36 cellular contexts compared by ENCODE assay signal in the genomic region with DNA sequence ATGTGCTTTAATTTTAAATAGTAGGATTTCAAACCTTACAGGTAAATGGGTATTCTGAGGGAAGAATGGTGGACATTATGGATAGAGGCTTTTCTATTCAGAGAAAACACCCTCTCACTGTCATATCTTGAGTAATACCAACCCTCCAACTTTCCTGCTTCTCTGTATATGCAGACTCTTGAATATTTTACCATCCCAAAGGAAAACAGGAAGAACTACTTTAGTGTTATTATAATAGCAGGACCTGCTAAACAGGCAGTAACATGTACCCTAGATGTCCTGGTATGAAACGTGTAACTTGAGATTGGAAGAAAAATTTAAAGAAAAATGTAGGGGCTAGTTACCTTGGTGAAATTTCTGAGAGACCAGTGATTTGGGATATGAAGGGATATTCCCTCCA.
"Had no signal": no experiment of that assay in that cellular context is flagged by ENCODE, and none has a peak within 500 bp of the region (broad histone marks: within the 10 kb centered on the region; RNA-seq: fewer than 3 reads in every experiment).

No MANE protein-coding gene starts in this region.

- H3K36me3 ChIP-seq: ascending aorta, WERI-Rb-1 had no signal

- ATAC-seq: activated CD4-positive, alpha-beta T cell treated with anti-CD3 and anti-CD28 coated beads for 36 hours; activated CD4-positive, CD25-positive, alpha-beta regulatory T cell treated with anti-CD3 and anti-CD28 coated beads, Interleukin-2, amount 50 U/mL, for 24 hours; activated CD8-positive, alpha-beta memory T cell treated with anti-CD3 and anti-CD28 coated beads, Interleukin-2, amount 10 ng/mL, durations not matched to agents 7 days and 5 days; activated CD8-positive, alpha-beta T cell treated with anti-CD3 and anti-CD28 coated beads, Interleukin-2, amount 10 ng/mL, durations not matched to agents 7 days and 5 days; activated naive CD8-positive, alpha-beta T cell treated with anti-CD3 and anti-CD28 coated beads, Interleukin-2, amount 50 U/mL, for 24 hours had no signal

- H3K4me3 ChIP-seq: ascending aorta had no signal

- H3K4me1 ChIP-seq: ascending aorta had no signal

- H3K27me3 Mint-ChIP-seq: activated CD4-positive, alpha-beta memory T cell treated with anti-CD3 and anti-CD28 coated beads, Interleukin-2, amount 10 ng/mL, durations not matched to agents 7 days and 5 days; activated CD4-positive, alpha-beta T cell treated with anti-CD3 and anti-CD28 coated beads for 36 hours; activated CD4-positive, alpha-beta T cell treated with anti-CD3 and anti-CD28 coated beads, Interleukin-2, amount 10 ng/mL, durations not matched to agents 7 days and 5 days; activated CD8-positive, alpha-beta memory T cell treated with anti-CD3 and anti-CD28 coated beads, Interleukin-2, amount 10 ng/mL, durations not matched to agents 7 days and 5 days; activated naive CD4-positive, alpha-beta T cell treated with anti-CD3 and anti-CD28 coated beads, Interleukin-2, amount 10 ng/mL, durations not matched to agents 7 days and 5 days; activated naive CD4-positive, alpha-beta T cell treated with anti-CD3 and anti-CD28 coated beads, Interleukin-2, amount 50 U/mL, for 24 hours; activated naive CD8-positive, alpha-beta T cell treated with anti-CD3 and anti-CD28 coated beads, Interleukin-2, amount 10 ng/mL, durations not matched to agents 7 days and 5 days; activated naive CD8-positive, alpha-beta T cell treated with anti-CD3 and anti-CD28 coated beads, Interleukin-2, amount 50 U/mL, for 24 hours; activated T-cell treated with anti-CD3 and anti-CD28 coated beads, Interleukin-2, amount 50 U/mL, for 24 hours had no signal

- H3K36me3 Mint-ChIP-seq: activated CD8-positive, alpha-beta memory T cell treated with anti-CD3 and anti-CD28 coated beads, Interleukin-2, amount 10 ng/mL, durations not matched to agents 7 days and 5 days; activated naive CD4-positive, alpha-beta T cell treated with anti-CD3 and anti-CD28 coated beads, Interleukin-2, amount 10 ng/mL, durations not matched to agents 7 days and 5 days; activated naive CD4-positive, alpha-beta T cell treated with anti-CD3 and anti-CD28 coated beads, Interleukin-2, amount 50 U/mL, for 24 hours; activated naive CD8-positive, alpha-beta T cell; activated naive CD8-positive, alpha-beta T cell treated with anti-CD3 and anti-CD28 coated beads, Interleukin-2, amount 10 ng/mL, durations not matched to agents 7 days and 5 days; brain had no signal

- H3K4me1 Mint-ChIP-seq: activated CD4-positive, alpha-beta memory T cell treated with anti-CD3 and anti-CD28 coated beads, Interleukin-2, amount 10 ng/mL, durations not matched to agents 7 days and 5 days; activated CD4-positive, alpha-beta T cell treated with anti-CD3 and anti-CD28 coated beads for 36 hours; activated CD4-positive, alpha-beta T cell treated with anti-CD3 and anti-CD28 coated beads, Interleukin-2, amount 10 ng/mL, durations not matched to agents 7 days and 5 days; activated CD8-positive, alpha-beta memory T cell treated with anti-CD3 and anti-CD28 coated beads, Interleukin-2, amount 10 ng/mL, durations not matched to agents 7 days and 5 days; activated naive CD4-positive, alpha-beta T cell treated with anti-CD3 and anti-CD28 coated beads, Interleukin-2, amount 10 ng/mL, durations not matched to agents 7 days and 5 days; activated naive CD4-positive, alpha-beta T cell treated with anti-CD3 and anti-CD28 coated beads, Interleukin-2, amount 50 U/mL, for 24 hours; activated naive CD8-positive, alpha-beta T cell treated with anti-CD3 and anti-CD28 coated beads, Interleukin-2, amount 10 ng/mL, durations not matched to agents 7 days and 5 days; activated naive CD8-positive, alpha-beta T cell treated with anti-CD3 and anti-CD28 coated beads, Interleukin-2, amount 50 U/mL, for 24 hours had no signal

- H3K9me3 ChIP-seq: ascending aorta had no signal

- H3K27me3 ChIP-seq: ascending aorta had no signal

- FAIRE-seq: TTC549 had no signal

- H3K27ac ChIP-seq: ascending aorta, WERI-Rb-1 had no signal

- H3K9me3 Mint-ChIP-seq: activated CD4-positive, alpha-beta memory T cell treated with anti-CD3 and anti-CD28 coated beads, Interleukin-2, amount 10 ng/mL, durations not matched to agents 7 days and 5 days; activated CD4-positive, alpha-beta T cell treated with anti-CD3 and anti-CD28 coated beads, Interleukin-2, amount 10 ng/mL, durations not matched to agents 7 days and 5 days; activated naive CD4-positive, alpha-beta T cell treated with anti-CD3 and anti-CD28 coated beads, Interleukin-2, amount 10 ng/mL, durations not matched to agents 7 days and 5 days; activated naive CD4-positive, alpha-beta T cell treated with anti-CD3 and anti-CD28 coated beads, Interleukin-2, amount 50 U/mL, for 24 hours; activated naive CD8-positive, alpha-beta T cell treated with anti-CD3 and anti-CD28 coated beads, Interleukin-2, amount 50 U/mL, for 24 hours; activated T-helper 2 cell treated with anti-CD3 and anti-CD28 coated beads, Interferon-gamma antibody, Interleukin-2, Interleukin-4, amounts not matched to agents 10 μg/mL and 5 μg/mL and 100 μg/mL, durations not matched to agents 14 hours and 24 hours and 36 hours; brain; T-helper 1 cell treated with Interleukin-12 subunit alpha and Interleukin-12 subunit beta and Interleukin-4 antibody, amounts not matched to agents 30 μg/mL and 1 μg/mL, for 36 hours; T-helper 2 cell treated with Interferon-gamma antibody and Interleukin-4, amounts not matched to agents 5 μg/mL and 100 μg/mL, for 36 hours had no signal

- DNase-seq: activated CD4-positive, alpha-beta memory T cell treated with anti-CD3 and anti-CD28 coated beads, Interleukin-2, amount 10 ng/mL, durations not matched to agents 7 days and 5 days; activated CD4-positive, alpha-beta T cell treated with anti-CD3 and anti-CD28 coated beads for 1 hour; activated CD4-positive, alpha-beta T cell treated with anti-CD3 and anti-CD28 coated beads for 36 hours; activated CD4-positive, alpha-beta T cell treated with anti-CD3 and anti-CD28 coated beads for 48 hours; activated CD4-positive, alpha-beta T cell treated with anti-CD3 and anti-CD28 coated beads, Interleukin-2, amount 10 ng/mL, durations not matched to agents 7 days and 5 days; activated CD4-positive, alpha-beta T cell treated with anti-CD3 and anti-CD28 coated beads, Interleukin-2, amount 50 U/mL, for 48 hours; activated CD4-positive, CD25-positive, alpha-beta regulatory T cell; activated CD8-positive, alpha-beta memory T cell treated with anti-CD3 and anti-CD28 coated beads for 24 hours; activated CD8-positive, alpha-beta memory T cell treated with anti-CD3 and anti-CD28 coated beads, Interleukin-2, amount 10 ng/mL, durations not matched to agents 7 days and 5 days; activated CD8-positive, alpha-beta memory T cell treated with anti-CD3 and anti-CD28 coated beads, Interleukin-2, amount 50 U/mL, for 48 hours; activated CD8-positive, alpha-beta T cell treated with anti-CD3 and anti-CD28 coated beads, Interleukin-2, amount 10 ng/mL, durations not matched to agents 7 days and 5 days; activated effector memory CD4-positive, alpha-beta T cell treated with Interleukin-2 at 50 U/mL for 16 hours; activated gamma-delta T cell; activated naive CD4-positive, alpha-beta T cell treated with anti-CD3 and anti-CD28 coated beads, Interleukin-2, amount 10 ng/mL, durations not matched to agents 7 days and 5 days; activated naive CD4-positive, alpha-beta T cell treated with Interleukin-2 at 50 U/mL for 16 hours; activated naive CD8-positive, alpha-beta T cell treated with anti-CD3 and anti-CD28 coated beads, Interleukin-2, amount 10 ng/mL, durations not matched to agents 7 days and 5 days; activated naive CD8-positive, alpha-beta T cell treated with anti-CD3 and anti-CD28 coated beads, Interleukin-2, amount 50 U/mL, for 24 hours; activated T-cell treated with anti-CD3 and anti-CD28 coated beads, Interleukin-2, amount 50 U/mL, for 24 hours; activated T-cell treated with anti-CD3 and anti-CD28 coated beads, Interleukin-2, amount 50 U/mL, for 48 hours; amygdala; anterior cingulate cortex; central memory CD4-positive, alpha-beta T cell; T-helper 1 cell; T-helper 2 cell; T-helper 9 cell; WERI-Rb-1 had no signal

- H3K27ac Mint-ChIP-seq: activated CD4-positive, alpha-beta memory T cell treated with anti-CD3 and anti-CD28 coated beads, Interleukin-2, amount 10 ng/mL, durations not matched to agents 7 days and 5 days; activated CD4-positive, alpha-beta T cell treated with anti-CD3 and anti-CD28 coated beads for 36 hours; activated CD4-positive, alpha-beta T cell treated with anti-CD3 and anti-CD28 coated beads, Interleukin-2, amount 10 ng/mL, durations not matched to agents 7 days and 5 days; activated CD8-positive, alpha-beta memory T cell treated with anti-CD3 and anti-CD28 coated beads, Interleukin-2, amount 10 ng/mL, durations not matched to agents 7 days and 5 days; activated CD8-positive, alpha-beta T cell treated with anti-CD3 and anti-CD28 coated beads, Interleukin-2, amount 10 ng/mL, durations not matched to agents 7 days and 5 days; activated naive CD4-positive, alpha-beta T cell treated with anti-CD3 and anti-CD28 coated beads, Interleukin-2, amount 10 ng/mL, durations not matched to agents 7 days and 5 days; activated naive CD4-positive, alpha-beta T cell treated with anti-CD3 and anti-CD28 coated beads, Interleukin-2, amount 50 U/mL, for 24 hours; activated naive CD8-positive, alpha-beta T cell; activated naive CD8-positive, alpha-beta T cell treated with anti-CD3 and anti-CD28 coated beads, Interleukin-2, amount 10 ng/mL, durations not matched to agents 7 days and 5 days; activated naive CD8-positive, alpha-beta T cell treated with anti-CD3 and anti-CD28 coated beads, Interleukin-2, amount 50 U/mL, for 24 hours; activated T-cell treated with anti-CD3 and anti-CD28 coated beads, Interleukin-2, amount 50 U/mL, for 24 hours; activated T-helper 2 cell treated with anti-CD3 and anti-CD28 coated beads, Interferon-gamma antibody, Interleukin-2, Interleukin-4, amounts not matched to agents 10 μg/mL and 5 μg/mL and 100 μg/mL, durations not matched to agents 14 hours and 24 hours and 36 hours; brain; T-helper 1 cell treated with Interleukin-12 subunit alpha and Interleukin-12 subunit beta and Interleukin-4 antibody, amounts not matched to agents 30 μg/mL and 1 μg/mL, for 36 hours; T-helper 2 cell treated with Interferon-gamma antibody and Interleukin-4, amounts not matched to agents 5 μg/mL and 100 μg/mL, for 36 hours; WTC11 had no signal

- H3K4me3 Mint-ChIP-seq: activated CD4-positive, alpha-beta memory T cell treated with anti-CD3 and anti-CD28 coated beads, Interleukin-2, amount 10 ng/mL, durations not matched to agents 7 days and 5 days; activated CD4-positive, alpha-beta T cell treated with anti-CD3 and anti-CD28 coated beads for 36 hours; activated CD4-positive, alpha-beta T cell treated with anti-CD3 and anti-CD28 coated beads, Interleukin-2, amount 10 ng/mL, durations not matched to agents 7 days and 5 days; activated CD8-positive, alpha-beta memory T cell treated with anti-CD3 and anti-CD28 coated beads, Interleukin-2, amount 10 ng/mL, durations not matched to agents 7 days and 5 days; activated CD8-positive, alpha-beta T cell treated with anti-CD3 and anti-CD28 coated beads, Interleukin-2, amount 10 ng/mL, durations not matched to agents 7 days and 5 days; activated naive CD4-positive, alpha-beta T cell treated with anti-CD3 and anti-CD28 coated beads, Interleukin-2, amount 10 ng/mL, durations not matched to agents 7 days and 5 days; activated naive CD4-positive, alpha-beta T cell treated with anti-CD3 and anti-CD28 coated beads, Interleukin-2, amount 50 U/mL, for 24 hours; activated naive CD8-positive, alpha-beta T cell; activated naive CD8-positive, alpha-beta T cell treated with anti-CD3 and anti-CD28 coated beads, Interleukin-2, amount 10 ng/mL, durations not matched to agents 7 days and 5 days; activated naive CD8-positive, alpha-beta T cell treated with anti-CD3 and anti-CD28 coated beads, Interleukin-2, amount 50 U/mL, for 24 hours; activated T-cell treated with anti-CD3 and anti-CD28 coated beads, Interleukin-2, amount 50 U/mL, for 24 hours; brain; T-helper 1 cell treated with Interleukin-12 subunit alpha and Interleukin-12 subunit beta and Interleukin-4 antibody, amounts not matched to agents 30 μg/mL and 1 μg/mL, for 36 hours; T-helper 2 cell treated with Interferon-gamma antibody and Interleukin-4, amounts not matched to agents 5 μg/mL and 100 μg/mL, for 36 hours; WTC11 had no signal
